Comparison of ENCODE assay signal across 31 cellular contexts in genomic region chr17:15194859-15195277, GRCh38.
DNase-seq lines count a peak whose midpoint lies in the region; ATAC-seq, FAIRE-seq and TF ChIP-seq lines count a peak whose summit lies in the region.
"Had no signal": no experiment of that assay in that cellular context is flagged by ENCODE, and none has a peak within 500 bp of the region (broad histone marks: within the 10 kb centered on the region; RNA-seq: fewer than 3 reads in every experiment).

No MANE protein-coding gene starts in this region.

- no peaks in the 10 kb centered on the region for H4K20me1 ChIP-seq in astrocyte (ENCODE audit: insufficient read depth, low read length)
- no peaks in the 10 kb centered on the region for H4K20me1 ChIP-seq in smooth muscle cell (ENCODE audit: low read depth)
- H4K20me1 ChIP-seq in PC-9 (ENCODE audit: insufficient read depth), result no peaks in the 10 kb centered on the region
- H4K20me1 ChIP-seq: BLaER1 had no signal

- no peaks in the 10 kb centered on the region for H3K36me3 ChIP-seq in astrocyte (ENCODE audit: insufficient read depth, low read length)
- no peaks in the 10 kb centered on the region for H3K36me3 ChIP-seq in smooth muscle cell (ENCODE audit: low read depth)
- H3K36me3 ChIP-seq in suprapubic skin, result no peaks in the 10 kb centered on the region
- H3K36me3 ChIP-seq in PC-9 (ENCODE audit: low read depth), result no peaks in the 10 kb centered on the region
- H3K36me3 ChIP-seq: BLaER1, upper lobe of right lung had no signal

- no peaks in the 10 kb centered on the region for H3K79me2 ChIP-seq in astrocyte (ENCODE audit: insufficient read depth, low read length)
- no peaks in the 10 kb centered on the region for H3K79me2 ChIP-seq in smooth muscle cell (ENCODE audit: low read depth)
- no peaks in the 10 kb centered on the region for H3K79me2 ChIP-seq in PC-9 (ENCODE audit: low read depth)

- H3K4me1 Mint-ChIP-seq in astrocyte (ENCODE audit: low read depth, unreplicated experiment), result no peaks in the 10 kb centered on the region
- H3K4me1 Mint-ChIP-seq: activated CD4-positive, alpha-beta T cell treated with anti-CD3 and anti-CD28 coated beads, Interleukin-2, amount 10 ng/mL, durations not matched to agents 24 days and 14 days; activated CD8-positive, alpha-beta memory T cell treated with anti-CD3 and anti-CD28 coated beads, Interleukin-2, amount 10 ng/mL, durations not matched to agents 7 days and 5 days; activated naive CD4-positive, alpha-beta T cell treated with anti-CD3 and anti-CD28 coated beads, Interleukin-2, amount 50 U/mL, for 24 hours; memory B cell; naive B cell had no signal

- H3K27ac Mint-ChIP-seq in astrocyte (ENCODE audit: unreplicated experiment), result no peak overlapping the region
- H3K27ac Mint-ChIP-seq: activated CD4-positive, alpha-beta T cell treated with anti-CD3 and anti-CD28 coated beads, Interleukin-2, amount 10 ng/mL, durations not matched to agents 24 days and 14 days; activated CD8-positive, alpha-beta memory T cell treated with anti-CD3 and anti-CD28 coated beads, Interleukin-2, amount 10 ng/mL, durations not matched to agents 7 days and 5 days; activated naive CD4-positive, alpha-beta T cell treated with anti-CD3 and anti-CD28 coated beads, Interleukin-2, amount 50 U/mL, for 24 hours; activated T-cell treated with anti-CD3 and anti-CD28 coated beads, Interleukin-2, amount 50 U/mL, for 72 hours; memory B cell; naive B cell; T-helper 2 cell treated with Interferon-gamma antibody and Interleukin-4, amounts not matched to agents 5 μg/mL and 100 μg/mL, for 36 hours had no signal

- POLR2A ChIA-PET in PC-9 (lab: Charles Lee; ENCODE audit: unreplicated experiment), result no interaction called here

- H3K9me3 ChIP-seq in astrocyte (ENCODE audit: insufficient read depth, low read depth, low read length), result peaks cover 9% of the 10 kb centered on the region
- H3K9me3 ChIP-seq in smooth muscle cell (replicated peaks; ENCODE audit: low read depth), result no peaks in the 10 kb centered on the region
- peaks cover 10% of the 10 kb centered on the region for H3K9me3 ChIP-seq in suprapubic skin
- H3K9me3 ChIP-seq in PC-9 (ENCODE audit: insufficient read depth, low read depth), result no peaks in the 10 kb centered on the region

- DNase-seq in NCI-H1436 (lab: John Stamatoyannopoulos, UW) (peak; percentile 43), NCI-H1436 treated with DMSO at 0.1 percent for 48 hours (lab: John Stamatoyannopoulos, UW) (no peak), NCI-H1105 treated with DMSO at 0.1 percent for 48 hours (lab: John Stamatoyannopoulos, UW) (peak; percentile 89), astrocyte (ENCODE audit: low read depth) (peak; percentile 11), smooth muscle cell (lab: John Stamatoyannopoulos, UW; ENCODE audit: unreplicated experiment) (no peak), suprapubic skin (ENCODE audit: low spot score in 2 of 2) (no peak), PC-9 (no peak)
- DNase-seq: 8988T; activated CD4-positive, alpha-beta T cell treated with anti-CD3 and anti-CD28 coated beads, Interleukin-2, amount 10 ng/mL, durations not matched to agents 24 days and 14 days; activated CD8-positive, alpha-beta memory T cell treated with anti-CD3 and anti-CD28 coated beads, Interleukin-2, amount 10 ng/mL, durations not matched to agents 7 days and 5 days; activated T-cell treated with anti-CD3 and anti-CD28 coated beads, Interleukin-2, amount 50 U/mL, for 72 hours; COR-L47; DMS79 treated with DMSO at 0.1 percent for 48 hours; foreskin fibroblast; left colon; naive B cell; NCI-H524; nucleus accumbens; stimulated activated CD4-positive, alpha-beta T cell treated with anti-CD3 and anti-CD28 coated beads, Interleukin-1b, Interleukin-23, amount 100 ng/mL, for 48 hours; substantia nigra; upper lobe of right lung had no signal

- FAIRE-seq in astrocyte (lab: Jason Lieb, UNC), result no peak
- FAIRE-seq: GM12878, H54 had no signal

- CTCF ChIA-PET in PC-9 (lab: Charles Lee), result no interaction called here

- peaks cover 14% of the 10 kb centered on the region for H3K9me3 Mint-ChIP-seq in astrocyte (ENCODE audit: unreplicated experiment)
- H3K9me3 Mint-ChIP-seq: activated CD4-positive, alpha-beta T cell treated with anti-CD3 and anti-CD28 coated beads, Interleukin-2, amount 10 ng/mL, durations not matched to agents 24 days and 14 days had no signal

- no peak overlapping the region for H3K4me3 Mint-ChIP-seq in astrocyte (ENCODE audit: unreplicated experiment)
- H3K4me3 Mint-ChIP-seq: activated CD4-positive, alpha-beta T cell treated with anti-CD3 and anti-CD28 coated beads, Interleukin-2, amount 10 ng/mL, durations not matched to agents 24 days and 14 days; activated CD8-positive, alpha-beta memory T cell treated with anti-CD3 and anti-CD28 coated beads, Interleukin-2, amount 10 ng/mL, durations not matched to agents 7 days and 5 days; activated naive CD4-positive, alpha-beta T cell treated with anti-CD3 and anti-CD28 coated beads, Interleukin-2, amount 50 U/mL, for 24 hours; activated T-cell treated with anti-CD3 and anti-CD28 coated beads, Interleukin-2, amount 50 U/mL, for 72 hours; memory B cell; naive B cell; T-helper 2 cell treated with Interferon-gamma antibody and Interleukin-4, amounts not matched to agents 5 μg/mL and 100 μg/mL, for 36 hours had no signal

- no peak overlapping the region for H3K4me3 ChIP-seq in astrocyte (ENCODE audit: insufficient read depth, low read depth, low read length)
- H3K4me3 ChIP-seq in smooth muscle cell, result no peak overlapping the region
- H3K4me3 ChIP-seq in suprapubic skin, result no peak overlapping the region
- no peak overlapping the region for H3K4me3 ChIP-seq in PC-9
- H3K4me3 ChIP-seq: BLaER1, GM12878, upper lobe of right lung had no signal

- no peak for ATAC-seq in GM21737 (IDR thresholded peaks at IDR 0.05; ENCODE audit: unreplicated experiment)
- ATAC-seq: activated CD8-positive, alpha-beta memory T cell treated with anti-CD3 and anti-CD28 coated beads, Interleukin-2, amount 10 ng/mL, durations not matched to agents 7 days and 5 days; activated T-cell treated with anti-CD3 and anti-CD28 coated beads, Interleukin-2, amount 50 U/mL, for 72 hours; GM12878; left colon; upper lobe of right lung had no signal

- no peaks in the 10 kb centered on the region for H3K9me2 ChIP-seq in PC-9 (ENCODE audit: insufficient read depth)

- H3K9ac ChIP-seq in astrocyte (ENCODE audit: low read length), result no peak overlapping the region
- H3K9ac ChIP-seq in smooth muscle cell (ENCODE audit: low read depth), result no peak overlapping the region
- H3K9ac ChIP-seq: BLaER1, KMS-11 had no signal

- no peak overlapping the region for H3K27ac ChIP-seq in astrocyte (ENCODE audit: low read depth, low read length)
- H3K27ac ChIP-seq in smooth muscle cell (ENCODE audit: low read depth), result no peak overlapping the region
- H3K27ac ChIP-seq in suprapubic skin, result no peak overlapping the region
- H3K27ac ChIP-seq in PC-9, result no peak overlapping the region
- H3K27ac ChIP-seq: BLaER1, epithelial cell of prostate, KMS-11, upper lobe of right lung, VCaP had no signal

- intact Hi-C loops in PC-9 (cut with micrococcal nuclease; ENCODE audit: unreplicated experiment), result no loop called here

- H3K27me3 ChIP-seq in astrocyte (ENCODE audit: insufficient read depth, low read length) (no peaks in the 10 kb centered on the region), smooth muscle cell (ENCODE audit: low read depth) (no peaks in the 10 kb centered on the region), suprapubic skin (no peaks in the 10 kb centered on the region), PC-9 (ENCODE audit: insufficient read depth, low read depth) (peaks cover 19% of the 10 kb centered on the region; the same call in 1 of the 2 replicates)
- H3K27me3 ChIP-seq: BLaER1, upper lobe of right lung had no signal

- H2AFZ ChIP-seq in astrocyte (ENCODE audit: low read depth, low read length), result no peak overlapping the region
- no peak overlapping the region for H2AFZ ChIP-seq in smooth muscle cell (ENCODE audit: low read depth)
- no peak overlapping the region for H2AFZ ChIP-seq in PC-9

- no peak for TF ChIP-seq EP300 in suprapubic skin (IDR thresholded peaks at IDR 0.05)

- TF ChIP-seq CTCF in astrocyte (IDR thresholded peaks at IDR 0.05; ENCODE audit: insufficient read depth, low read depth, low read length), result no peak
- TF ChIP-seq CTCF in smooth muscle cell (IDR thresholded peaks at IDR 0.05; ENCODE audit: borderline replicate concordance, insufficient read depth, poor library complexity, severe bottlenecking), result no peak
- no peak for TF ChIP-seq CTCF in suprapubic skin (IDR thresholded peaks at IDR 0.05)
- no peak for TF ChIP-seq CTCF in PC-9 (conservative IDR thresholded peaks at IDR 0.05)

- WGBS in smooth muscle cell (ENCODE audit: low lambda C conversion rate), result 24% methylated on average over 1 of the region's 1 CpG
- WGBS in suprapubic skin, result 81% methylated on average over 1 of the region's 1 CpG

- no peak overlapping the region for H3K4me2 ChIP-seq in astrocyte (ENCODE audit: low read length)
- H3K4me2 ChIP-seq in smooth muscle cell, result peak overlapping the region; percentile 39
- H3K4me2 ChIP-seq in PC-9, result no peak overlapping the region
- H3K4me2 ChIP-seq: BLaER1, KMS-11 had no signal

- H3F3A ChIP-seq in smooth muscle cell (ENCODE audit: low read depth) (no peaks in the 10 kb centered on the region), PC-9 (ENCODE audit: insufficient read depth, low read depth) (no peaks in the 10 kb centered on the region)

- H3K4me1 ChIP-seq in astrocyte (ENCODE audit: insufficient read depth, low read length) (no peaks in the 10 kb centered on the region), smooth muscle cell (ENCODE audit: low read depth) (no peaks in the 10 kb centered on the region), suprapubic skin (no peaks in the 10 kb centered on the region), PC-9 (replicated peaks; ENCODE audit: insufficient read depth) (no peaks in the 10 kb centered on the region)
- H3K4me1 ChIP-seq: BLaER1, upper lobe of right lung had no signal

- no peaks in the 10 kb centered on the region for H3K27me3 Mint-ChIP-seq in astrocyte (ENCODE audit: low read depth, unreplicated experiment)
- H3K27me3 Mint-ChIP-seq: activated CD4-positive, alpha-beta T cell treated with anti-CD3 and anti-CD28 coated beads, Interleukin-2, amount 10 ng/mL, durations not matched to agents 24 days and 14 days had no signal

- TF ChIP-seq POLR2A in suprapubic skin (IDR thresholded peaks at IDR 0.05), result no peak

- H3K36me3 Mint-ChIP-seq in astrocyte (ENCODE audit: low read depth, unreplicated experiment), result no peaks in the 10 kb centered on the region
- H3K36me3 Mint-ChIP-seq: activated CD8-positive, alpha-beta memory T cell treated with anti-CD3 and anti-CD28 coated beads, Interleukin-2, amount 10 ng/mL, durations not matched to agents 7 days and 5 days; activated naive CD4-positive, alpha-beta T cell treated with anti-CD3 and anti-CD28 coated beads, Interleukin-2, amount 50 U/mL, for 24 hours; memory B cell had no signal

- no TSS peak for BruUV-seq in PC-9 (replicated peaks; lab: Mats Ljungman, UMichigan)

Comparison
In these comparisons a context has a peak if more than half of its experiments do, and no peak if none do; other contexts are left out.
1. DNase-seq: peak in NCI-H1436 (single experiment), NCI-H1105 treated with DMSO at 0.1 percent for 48 hours (single experiment) and astrocyte (single experiment); none in NCI-H1436 treated with DMSO at 0.1 percent for 48 hours (single experiment), smooth muscle cell (single experiment), suprapubic skin (0 of 2) and PC-9 (0 of 2).